Comparison of ENCODE assay signal across 22 cellular contexts in the genomic region with DNA sequence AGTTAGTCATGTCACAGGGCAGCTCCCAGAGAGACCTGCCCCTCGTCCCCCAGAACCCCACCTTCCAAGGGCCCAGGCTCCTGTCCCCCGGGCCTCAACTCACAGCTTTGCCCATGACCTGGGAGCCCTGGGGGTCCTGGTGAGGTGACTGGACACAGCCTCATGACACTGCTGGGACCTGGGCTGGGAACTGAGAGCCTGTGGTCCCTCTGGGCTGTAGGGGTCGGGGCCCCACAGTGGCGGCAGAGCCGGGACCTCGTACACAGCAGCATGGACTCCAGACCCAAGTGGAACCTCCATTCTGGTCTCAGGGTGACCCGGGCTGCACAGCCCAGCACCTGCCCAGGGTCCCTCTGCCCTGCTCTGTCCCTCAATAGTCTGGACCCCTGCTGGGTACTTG. TPM values are rescaled to one million over a fixed set of nuclear protein-coding genes. Genes with fewer than 3 reads are reported as not detected.
A peak's percentile ranks its signal among the peaks of the same experiment; 100 is the strongest.
DNase-seq lines count a peak whose midpoint lies in the region; ATAC-seq, FAIRE-seq and TF ChIP-seq lines count a peak whose summit lies in the region.
"Had no signal": no experiment of that assay in that cellular context is flagged by ENCODE, and none has a peak within 500 bp of the region (broad histone marks: within the 10 kb centered on the region; RNA-seq: fewer than 3 reads in every experiment).

No MANE protein-coding gene starts in this region.

- no peak for TF ChIP-seq CTCF in A549 (IDR thresholded peaks at IDR 0.05)
- no peak for TF ChIP-seq CTCF in Calu3 (IDR thresholded peaks at IDR 0.05; ENCODE audit: unreplicated experiment)
- no peak for TF ChIP-seq CTCF in neutrophil (IDR thresholded peaks at IDR 0.05)

- no peaks in the 10 kb centered on the region for H3K27me3 ChIP-seq in neutrophil

- 0 out of 3 replicates have a peak overlapping the region, but pooled peaks have one; percentile 17 for H3K4me2 ChIP-seq in A549

- peaks cover 60% of the 10 kb centered on the region for H3K36me3 ChIP-seq in neutrophil

- ATAC-seq in A549 = no peak
- ATAC-seq in esophagus mucosa = peak; percentile 3
- no peak for ATAC-seq in natural killer cell treated with Interleukin-12 subunit alpha and Interleukin-12 subunit beta and Interleukin-15 and Interleukin-18, amount 100 ng/mL, for 72 hours

- TF ChIP-seq POLR2A in A549 (IDR thresholded peaks at IDR 0.05; ENCODE audit: low read length) = no peak

- intact Hi-C loops in Calu3 (cut with micrococcal nuclease; ENCODE audit: unreplicated experiment) = no loop called here

- peaks cover 9% of the 10 kb centered on the region for H3K4me1 Mint-ChIP-seq in Calu3 (ENCODE audit: low read depth, unreplicated experiment)
- peaks cover 0 to 4% of the 10 kb centered on the region in 2 donors for H3K4me1 Mint-ChIP-seq in natural killer cell treated with Interleukin-12 subunit alpha and Interleukin-12 subunit beta and Interleukin-15 and Interleukin-18, amount 100 ng/mL, for 72 hours (ENCODE audit: low read depth in 2 of 2)

- H3K27ac ChIP-seq in A549 = no peak overlapping the region
- H3K27ac ChIP-seq in neutrophil = peak overlapping the region; percentile 99

- no TSS peak for BruUV-seq in Calu3 (replicated peaks; lab: Mats Ljungman, UMichigan)

- H3K9me3 ChIP-seq in A549 (no peaks in the 10 kb centered on the region), neutrophil (no peaks in the 10 kb centered on the region)

- DNase-seq in A549 (ENCODE audit: low read depth in 1 of 2, low spot score in 1 of 2) = no peak
- DNase-seq in Calu3 = no peak
- DNase-seq in kidney tubule cell (ENCODE audit: low spot score) = no peak
- no peak for DNase-seq in T-helper 1 cell
- no peak for DNase-seq in COLO668 (lab: John Stamatoyannopoulos, UW; ENCODE audit: unreplicated experiment)
- DNase-seq in natural killer cell treated with Interleukin-12 subunit alpha and Interleukin-12 subunit beta and Interleukin-15 and Interleukin-18, amount 100 ng/mL, for 72 hours (ENCODE audit: low spot score) = no peak
- DNase-seq: CD4-positive, CD25-positive, alpha-beta regulatory T cell; COR-L47; GOT3; Karpas-422; MV-4-11; NCI-H1105 treated with DMSO at 0.1 percent for 48 hours; NCI-H2029 treated with DMSO at 0.1 percent for 48 hours; NCI-H446; NCI-H526 had no signal

- TF ChIP-seq EP300 in A549 (IDR thresholded peaks at IDR 0.05) = no peak

- H3K27ac Mint-ChIP-seq in Calu3 (ENCODE audit: unreplicated experiment) = no peak overlapping the region
- H3K27ac Mint-ChIP-seq in natural killer cell treated with Interleukin-12 subunit alpha and Interleukin-12 subunit beta and Interleukin-15 and Interleukin-18, amount 100 ng/mL, for 72 hours = no peak overlapping the region
- H3K27ac Mint-ChIP-seq: CD4-positive, CD25-positive, alpha-beta regulatory T cell had no signal

- peaks cover under 1% of the 10 kb centered on the region for H3K27me3 Mint-ChIP-seq in Calu3 (ENCODE audit: unreplicated experiment)
- no peaks in the 10 kb centered on the region for H3K27me3 Mint-ChIP-seq in natural killer cell treated with Interleukin-12 subunit alpha and Interleukin-12 subunit beta and Interleukin-15 and Interleukin-18, amount 100 ng/mL, for 72 hours

- no peaks in the 10 kb centered on the region for H3K36me3 Mint-ChIP-seq in Calu3 (ENCODE audit: insufficient read depth, unreplicated experiment)
- H3K36me3 Mint-ChIP-seq in natural killer cell treated with Interleukin-12 subunit alpha and Interleukin-12 subunit beta and Interleukin-15 and Interleukin-18, amount 100 ng/mL, for 72 hours = no peaks in the 10 kb centered on the region
- H3K36me3 Mint-ChIP-seq: CD4-positive, CD25-positive, alpha-beta regulatory T cell had no signal

- POLR2A ChIA-PET in A549 (lab: Yijun Ruan, JAX) = no interaction called here

- CTCF ChIA-PET in A549 (lab: Yijun Ruan, JAX) = interaction anchor here (0.6 to 1.5 kb wide), 3 partner anchors 10 to 16 kb away, joined by 3 to 4 read pairs (median 4); no protein-coding TSS in a partner anchor
- CTCF ChIA-PET in Calu3 (lab: Charles Lee) = no interaction called here

- H3K4me3 ChIP-seq in A549 = no peak overlapping the region
- H3K4me3 ChIP-seq in neutrophil (ENCODE audit: low read depth in 1 of 2, low read length in 1 of 2) = no peak overlapping the region

- FAIRE-seq in A549 (lab: Jason Lieb, UNC) = no peak
- FAIRE-seq: RCC 7860 had no signal

- 0 out of 3 replicates have a peak, but pooled peaks cover 4% of the 10 kb centered on the region for H3K4me1 ChIP-seq in A549
- H3K4me1 ChIP-seq in neutrophil (ENCODE audit: control insufficient read depth in 1 of 2, insufficient read depth in 1 of 2, low read depth in 1 of 2, low read length in 1 of 2) = peaks cover 59 to 63% of the 10 kb centered on the region in 2 experiments

- no peak for TF ChIP-seq RAD21 in A549 (conservative IDR thresholded peaks at IDR 0.05 in 1 of 2, IDR thresholded peaks at IDR 0.05 in 1 of 2)

- 67% methylated on average over 1 of the region's 7 CpGs for WGBS in A549 (ENCODE audit: missing lambda C conversion rate)

- H3K4me3 Mint-ChIP-seq in Calu3 (ENCODE audit: low read depth, unreplicated experiment) = peak overlapping the region; percentile 10
- H3K4me3 Mint-ChIP-seq in natural killer cell treated with Interleukin-12 subunit alpha and Interleukin-12 subunit beta and Interleukin-15 and Interleukin-18, amount 100 ng/mL, for 72 hours = no peak overlapping the region
- H3K4me3 Mint-ChIP-seq: CD4-positive, CD25-positive, alpha-beta regulatory T cell had no signal

- no peaks in the 10 kb centered on the region for H3K9me3 Mint-ChIP-seq in Calu3 (ENCODE audit: low read depth, unreplicated experiment)
- H3K9me3 Mint-ChIP-seq in natural killer cell treated with Interleukin-12 subunit alpha and Interleukin-12 subunit beta and Interleukin-15 and Interleukin-18, amount 100 ng/mL, for 72 hours = no peaks in the 10 kb centered on the region
- H3K9me3 Mint-ChIP-seq: CD4-positive, CD25-positive, alpha-beta regulatory T cell had no signal

TF ChIP-seq in A549, 52 proteins besides CTCF, POLR2A, EP300 and RAD21 (continues in another document):
- TF ChIP-seq, protein P1, sequence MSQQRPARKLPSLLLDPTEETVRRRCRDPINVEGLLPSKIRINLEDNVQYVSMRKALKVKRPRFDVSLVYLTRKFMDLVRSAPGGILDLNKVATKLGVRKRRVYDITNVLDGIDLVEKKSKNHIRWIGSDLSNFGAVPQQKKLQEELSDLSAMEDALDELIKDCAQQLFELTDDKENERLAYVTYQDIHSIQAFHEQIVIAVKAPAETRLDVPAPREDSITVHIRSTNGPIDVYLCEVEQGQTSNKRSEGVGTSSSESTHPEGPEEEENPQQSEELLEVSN (IDR thresholded peaks at IDR 0.05; ENCODE audit: borderline replicate concordance, low read depth) = no peak
- TF ChIP-seq EHMT2 (IDR thresholded peaks at IDR 0.05; ENCODE audit: low read depth) (no peak), MYC (IDR thresholded peaks at IDR 0.05; ENCODE audit: borderline replicate concordance, low read length) (no peak), FOXS1 (CRISPR knock-in tag; IDR thresholded peaks at IDR 0.05) (no peak), CBX8 (IDR thresholded peaks at IDR 0.05) (no peak), HEYL (CRISPR knock-in tag; IDR thresholded peaks at IDR 0.05) (no peak), HOXB5 (CRISPR knock-in tag; IDR thresholded peaks at IDR 0.05) (no peak), ZNF302 (CRISPR knock-in tag; IDR thresholded peaks at IDR 0.05) (no peak), ZSCAN20 (CRISPR knock-in tag; IDR thresholded peaks at IDR 0.05) (no peak), MAFK (IDR thresholded peaks at IDR 0.05; ENCODE audit: partially characterized antibody) (no peak), RFX5 (IDR thresholded peaks at IDR 0.05) (no peak), RCOR1 (IDR thresholded peaks at IDR 0.05; ENCODE audit: low read depth, low read length) (no peak)

RNA-seq across cellular contexts. Expression of gene APOBEC3A, which starts 6.9 kb away (rescaled TPM):
- polyA plus RNA-seq in A549 (2011; rRNA removed) = not detected in 2 replicates
- polyA plus RNA-seq in A549 (2012; cell fraction: cytosol; rRNA removed) = not detected in 2 replicates
- polyA plus RNA-seq in A549 (2012; cell fraction: nucleus; rRNA removed) = not detected in 2 replicates
- not detected in 3 replicates for polyA plus RNA-seq in A549 (2017; fragmentation: RNase III; extraction: RNeasy Plus Mini Kit Qiagen cat#74134 plus additional on column Dnase treatment)
- not detected in 2 replicates for polyA minus RNA-seq in A549 (2011; rRNA and poly(A)+ RNA removed)
- total RNA-seq in Calu3 (2022) = not detected in 2 replicates
- 5.3 TPM for total RNA-seq in esophagus mucosa
- total RNA-seq in natural killer cell treated with Interleukin-12 subunit alpha and Interleukin-12 subunit beta and Interleukin-15 and Interleukin-18, amount 100 ng/mL, for 72 hours = 1 to 10 TPM in 1 of 2 donors, not detected in 1; 3.3 TPM
- total RNA-seq: A172; CD4-positive, CD25-positive, alpha-beta regulatory T cell; G401; M059J; SK-MEL-5 had no signal

RNA-seq across cellular contexts. Expression of gene APOBEC3B, which starts 17.8 kb away (rescaled TPM):
- polyA plus RNA-seq in A549 (2011; rRNA removed) = 14.7 and 16.7 TPM in 2 replicates
- polyA plus RNA-seq in A549 (2012; cell fraction: cytosol; rRNA removed) = 17.7 and 18.8 TPM in 2 replicates
- polyA plus RNA-seq in A549 (2012; cell fraction: nucleus; rRNA removed) = 23.5 and 30.0 TPM in 2 replicates
- 17.9 to 19.6 TPM (median 19.1 TPM) in 3 replicates for polyA plus RNA-seq in A549 (2017; fragmentation: RNase III; extraction: RNeasy Plus Mini Kit Qiagen cat#74134 plus additional on column Dnase treatment)
- 14.1 and 17.4 TPM in 2 replicates for polyA minus RNA-seq in A549 (2011; rRNA and poly(A)+ RNA removed)
- 43.2 and 43.3 TPM in 2 replicates for total RNA-seq in Calu3 (2022)
- total RNA-seq in esophagus mucosa = 5.0 TPM
- total RNA-seq in natural killer cell treated with Interleukin-12 subunit alpha and Interleukin-12 subunit beta and Interleukin-15 and Interleukin-18, amount 100 ng/mL, for 72 hours = 10 to 100 TPM in 1 of 2 donors, under 1 TPM in 1; 0.64 to 12.4 TPM

RNA-seq across cellular contexts. Expression of gene APOBEC3C, which starts 49.8 kb away (rescaled TPM):
- polyA plus RNA-seq in A549 (2011; rRNA removed) (15.1 and 22.2 TPM in 2 replicates), A549 (2017; fragmentation: RNase III; extraction: RNeasy Plus Mini Kit Qiagen cat#74134 plus additional on column Dnase treatment) (29.3 to 31.7 TPM (median 31.1 TPM) in 3 replicates)
- polyA plus RNA-seq in A549 (2012; cell fraction: cytosol; rRNA removed) = 8.4 and 10.6 TPM in 2 replicates
- 9.4 and 10.2 TPM in 2 replicates for polyA plus RNA-seq in A549 (2012; cell fraction: nucleus; rRNA removed)
- polyA minus RNA-seq in A549 (2011; rRNA and poly(A)+ RNA removed) = 14.1 and 21.0 TPM in 2 replicates
- total RNA-seq in Calu3 (2022) (22.2 and 23.7 TPM in 2 replicates), esophagus mucosa (29.8 TPM)
- 100 to 1,000 TPM in 1 of 2 donors, 10 to 100 TPM in 1; 78.5 to 103 TPM for total RNA-seq in natural killer cell treated with Interleukin-12 subunit alpha and Interleukin-12 subunit beta and Interleukin-15 and Interleukin-18, amount 100 ng/mL, for 72 hours

RNA-seq across cellular contexts. Expression of gene APOBEC3D, which starts 56.6 kb away (rescaled TPM):
- 0.66 and 0.67 TPM in 2 replicates for polyA plus RNA-seq in A549 (2011; rRNA removed)
- polyA plus RNA-seq in A549 (2012; cell fraction: cytosol; rRNA removed) = 0.09 and 0.26 TPM in 2 replicates
- polyA plus RNA-seq in A549 (2012; cell fraction: nucleus; rRNA removed) = 1.2 and 1.5 TPM in 2 replicates
- polyA plus RNA-seq in A549 (2017; fragmentation: RNase III; extraction: RNeasy Plus Mini Kit Qiagen cat#74134 plus additional on column Dnase treatment) = 0.29 to 0.33 TPM (median 0.30 TPM) in 3 replicates
- polyA minus RNA-seq in A549 (2011; rRNA and poly(A)+ RNA removed) = not detected in 2 replicates
- total RNA-seq in Calu3 (2022) = 1.1 and 1.8 TPM in 2 replicates
- total RNA-seq in esophagus mucosa = 0.40 TPM
- 10 to 100 TPM; 37.6 to 40.1 TPM for total RNA-seq in natural killer cell treated with Interleukin-12 subunit alpha and Interleukin-12 subunit beta and Interleukin-15 and Interleukin-18, amount 100 ng/mL, for 72 hours
